ENCODE assay signal across 8 cellular contexts in genomic region chr1:113976609-113977278, GRCh38. TPM values are rescaled to one million over a fixed set of nuclear protein-coding genes. Genes with fewer than 3 reads are reported as not detected.
DNase-seq lines count a peak whose midpoint lies in the region; ATAC-seq and TF ChIP-seq lines count a peak whose summit lies in the region.

No MANE protein-coding gene starts in this region.

- POLR2A ChIA-PET in Caco-2 (lab: Charles Lee), result no interaction called here

- peaks cover 5% of the 10 kb centered on the region for H3K9me3 Mint-ChIP-seq in Caco-2 (ENCODE audit: unreplicated experiment)

- BruUV-seq in Caco-2 (replicated peaks; lab: Mats Ljungman, UMichigan), result no TSS peak

- intact Hi-C loops in Caco-2 (cut with micrococcal nuclease; ENCODE audit: unreplicated experiment) (loop anchor here (5.0 kb wide), 1 partner anchor 371 kb away; no protein-coding TSS in a partner anchor), ascending aorta (cut with DNase I) (loop anchor here (5.0 to 10.0 kb wide), 3 partner anchors 176 to 458 kb away; partner anchors contain the start of gene SYT6), aorta (cut with DNase I) (no loop called here)

- H3K4me3 Mint-ChIP-seq in Caco-2 (ENCODE audit: unreplicated experiment), result no peak overlapping the region

- H3K4me1 Mint-ChIP-seq in Caco-2 (ENCODE audit: low read depth, unreplicated experiment), result no peaks in the 10 kb centered on the region

- peaks cover 15% of the 10 kb centered on the region for H3K4me1 ChIP-seq in Caco-2
- peaks cover 6 to 20% of the 10 kb centered on the region in 2 donors for H3K4me1 ChIP-seq in ascending aorta
- H3K4me1 ChIP-seq in aorta (ENCODE audit: control insufficient read depth in 1 of 2, insufficient read depth in 2 of 2, low read length in 2 of 2), result no peaks in the 10 kb centered on the region

- no peak overlapping the region for H3K27ac Mint-ChIP-seq in Caco-2 (ENCODE audit: unreplicated experiment)

- 68 to 77% methylated on average over 4 of the region's 4 CpGs for WGBS in aorta, 2 donors

- H3K4me3 ChIP-seq in Caco-2 (ENCODE audit: low read depth, low read length), result no peak overlapping the region
- H3K4me3 ChIP-seq in ascending aorta, result no peak overlapping the region
- no peak overlapping the region for H3K4me3 ChIP-seq in aorta (ENCODE audit: low read length in 2 of 2)

- no peaks in the 10 kb centered on the region for H3K27me3 Mint-ChIP-seq in Caco-2 (ENCODE audit: insufficient read depth, unreplicated experiment)

- H3K36me3 Mint-ChIP-seq in Caco-2 (ENCODE audit: insufficient read depth, unreplicated experiment), result peaks cover 10% of the 10 kb centered on the region

- H3K27ac ChIP-seq in ascending aorta (peak overlapping the region in 1 of 2 donors; percentile 21), aorta (ENCODE audit: low read depth in 1 of 2, low read length in 2 of 2) (no peak overlapping the region)

- CTCF ChIA-PET in Caco-2 (lab: Charles Lee), result interaction anchor here (1.5 kb wide), 1 partner anchor 306 kb away, joined by 5 read pairs; no protein-coding TSS in a partner anchor

- H3K27me3 ChIP-seq in Caco-2 (replicated peaks; ENCODE audit: control insufficient read depth, insufficient read depth, low read length), result no peaks in the 10 kb centered on the region
- H3K27me3 ChIP-seq in ascending aorta, result no peaks in the 10 kb centered on the region
- no peaks in the 10 kb centered on the region for H3K27me3 ChIP-seq in aorta (ENCODE audit: control insufficient read depth in 1 of 2, insufficient read depth in 2 of 2, low read length in 1 of 2)

- no peak for ATAC-seq in GM21825 (IDR thresholded peaks at IDR 0.05; ENCODE audit: unreplicated experiment)
- ATAC-seq in HG02885 (IDR thresholded peaks at IDR 0.05; ENCODE audit: poor library complexity, unreplicated experiment), result no peak
- ATAC-seq in HG03457 (IDR thresholded peaks at IDR 0.05; ENCODE audit: unreplicated experiment), result no peak
- ATAC-seq in aorta (ENCODE audit: low FRiP score), result no peak

- TF ChIP-seq CTCF in Caco-2 (IDR thresholded peaks at IDR 0.05; ENCODE audit: insufficient read depth in 1 of 2, low read depth in 1 of 2, low read length in 1 of 2, severe bottlenecking in 1 of 2, unreplicated experiment in 1 of 2) (peak; percentile 30 to 37), ascending aorta (IDR thresholded peaks at IDR 0.05) (peak in 2 of 3 experiments; percentile 12 to 35)

- DNase-seq in Caco-2 (peak in 1 of 2 experiments; percentile 19), HuH-7.5 (ENCODE audit: low spot score) (peak; percentile 55), ascending aorta (ENCODE audit: low spot score in 2 of 2) (no peak), left kidney (ENCODE audit: low read depth, low spot score) (peak; percentile 55), aorta (no peak)

- no peaks in the 10 kb centered on the region for H3K9me3 ChIP-seq in Caco-2
- H3K9me3 ChIP-seq in ascending aorta, result no peaks in the 10 kb centered on the region
- H3K9me3 ChIP-seq in aorta (ENCODE audit: control insufficient read depth, low read length), result no peaks in the 10 kb centered on the region

- no peaks in the 10 kb centered on the region for H3K36me3 ChIP-seq in Caco-2 (ENCODE audit: control insufficient read depth, insufficient read depth, low read length)
- peaks cover 18 to 25% of the 10 kb centered on the region in 2 donors for H3K36me3 ChIP-seq in ascending aorta
- H3K36me3 ChIP-seq in aorta (ENCODE audit: control insufficient read depth in 1 of 2, insufficient read depth in 2 of 2, low read length in 1 of 2), result peaks cover 2% of the 10 kb centered on the region in 2 donors

RNA-seq across cellular contexts. Expression of gene OLFML3, which starts 2.5 kb away (rescaled TPM):
- total RNA-seq in Caco-2 (2022), result 29.1 and 36.5 TPM in 2 replicates
- total RNA-seq in ascending aorta, result 26.4 TPM
- 10 to 100 TPM; 19.8 to 96.1 TPM for total RNA-seq in aorta
- 10 to 100 TPM; 17.3 to 20.4 TPM for polyA plus RNA-seq in aorta

RNA-seq across cellular contexts. Expression of gene HIPK1, which starts 47.6 kb away (rescaled TPM):
- total RNA-seq in Caco-2 (2022), result 42.6 and 48.2 TPM in 2 replicates
- total RNA-seq in ascending aorta, result 41.7 TPM
- 10 to 100 TPM; 71.1 to 75.3 TPM for total RNA-seq in aorta
- 10 to 100 TPM; 14.9 to 19.7 TPM for polyA plus RNA-seq in aorta

Comparison
In these comparisons a context has a peak if more than half of its experiments do, and no peak if none do; other contexts are left out.
1. DNase-seq: peak in HuH-7.5 (single experiment) and left kidney (single experiment); none in ascending aorta (0 of 2) and aorta (0 of 2).
2. intact Hi-C loops: an anchor here in Caco-2 (5.0 kb wide) and ascending aorta (5.0 to 10.0 kb wide); none called in aorta.